Comparison of ENCODE assay signal across 8 cellular contexts in genomic region chr22:20549232-20549841, GRCh38. TPM values are rescaled to one million over a fixed set of nuclear protein-coding genes. Genes with fewer than 3 reads are reported as not detected.
DNase-seq lines count a peak whose midpoint lies in the region; ATAC-seq and TF ChIP-seq lines count a peak whose summit lies in the region.

No MANE protein-coding gene starts in this region.

- DNase-seq in GM23248, result no peak
- peak; percentile 67 for DNase-seq in activated CD4-positive, alpha-beta T cell treated with anti-CD3 and anti-CD28 coated beads for 36 hours
- DNase-seq in effector memory CD4-positive, alpha-beta T cell, result peak; percentile 26 to 60 (median 43)
- DNase-seq in psoas muscle, result peak; percentile 32 to 54
- DNase-seq in MM.1S, result no peak

- peak overlapping the region; percentile 60 for H3K4me3 Mint-ChIP-seq in activated CD4-positive, alpha-beta T cell treated with anti-CD3 and anti-CD28 coated beads for 36 hours

- TF ChIP-seq CTCF in psoas muscle (IDR thresholded peaks at IDR 0.05) (no peak), MM.1S (IDR thresholded peaks at IDR 0.05; ENCODE audit: low read length) (no peak)

- H3K27me3 ChIP-seq in GM23248 (replicated peaks; ENCODE audit: insufficient read depth) (no peaks in the 10 kb centered on the region), psoas muscle (ENCODE audit: insufficient read depth in 3 of 3, low read length in 2 of 3) (no peaks in the 10 kb centered on the region), MM.1S (replicated peaks; ENCODE audit: insufficient read depth, low read length) (no peaks in the 10 kb centered on the region)
- H3K27me3 ChIP-seq in effector memory CD4-positive, alpha-beta T cell (replicated peaks; ENCODE audit: control insufficient read depth, insufficient read depth, low read length, poor library complexity, severe bottlenecking), result no peaks in the 10 kb centered on the region

- H3K4me2 ChIP-seq in GM23248 (ENCODE audit: unreplicated experiment), result no peak overlapping the region
- no peak overlapping the region for H3K4me2 ChIP-seq in MM.1S (ENCODE audit: low read depth, low read length)

- H3K27me3 Mint-ChIP-seq in activated CD4-positive, alpha-beta T cell treated with anti-CD3 and anti-CD28 coated beads for 36 hours, result no peaks in the 10 kb centered on the region

- peak overlapping the region; percentile 99 for H3K27ac Mint-ChIP-seq in activated CD4-positive, alpha-beta T cell treated with anti-CD3 and anti-CD28 coated beads for 36 hours

- H3K27ac ChIP-seq in GM23248 (peak overlapping the region; percentile 95), psoas muscle (peak overlapping the region; percentile 93), MM.1S (ENCODE audit: low read length) (no peak overlapping the region)
- peak overlapping the region; percentile 84 for H3K27ac ChIP-seq in effector memory CD4-positive, alpha-beta T cell (ENCODE audit: insufficient read depth, low read length, poor library complexity, severe bottlenecking)

- H3K9me3 Mint-ChIP-seq in activated CD4-positive, alpha-beta T cell treated with anti-CD3 and anti-CD28 coated beads for 36 hours (ENCODE audit: low read depth), result no peaks in the 10 kb centered on the region

- peaks cover 54% of the 10 kb centered on the region for H3K4me1 ChIP-seq in GM23248 (ENCODE audit: insufficient read depth)
- H3K4me1 ChIP-seq in effector memory CD4-positive, alpha-beta T cell (ENCODE audit: control insufficient read depth, insufficient read depth, low read length, poor library complexity, severe bottlenecking), result peaks cover 67% of the 10 kb centered on the region
- H3K4me1 ChIP-seq in psoas muscle, result peaks cover 87% of the 10 kb centered on the region
- H3K4me1 ChIP-seq in MM.1S (ENCODE audit: low read length), result no peaks in the 10 kb centered on the region

- ATAC-seq in activated CD4-positive, alpha-beta T cell treated with anti-CD3 and anti-CD28 coated beads for 36 hours, result no peak
- ATAC-seq in psoas muscle, result no peak
- ATAC-seq in GM21576 (IDR thresholded peaks at IDR 0.05; ENCODE audit: unreplicated experiment), result no peak
- ATAC-seq in HG03378 (IDR thresholded peaks at IDR 0.05; ENCODE audit: unreplicated experiment), result no peak
- ATAC-seq in GM21723 (IDR thresholded peaks at IDR 0.05; ENCODE audit: unreplicated experiment), result no peak

- H4K20me1 ChIP-seq in GM23248 (ENCODE audit: insufficient read depth), result no peaks in the 10 kb centered on the region
- H4K20me1 ChIP-seq in MM.1S (ENCODE audit: insufficient read depth, low read length), result peaks cover 11% of the 10 kb centered on the region; the same call in 1 of the 2 replicates

- CTCF ChIA-PET in activated CD4-positive, alpha-beta T cell treated with anti-CD3 and anti-CD28 coated beads for 36 hours (lab: Charles Lee), result interaction anchor here (0.5 to 12.2 kb wide), 4 partner anchors 11 to 77 kb away, joined by 3 to 185 read pairs (median 3); no protein-coding TSS in a partner anchor

- H3F3A ChIP-seq in GM23248 (ENCODE audit: insufficient read depth) (peaks cover 67% of the 10 kb centered on the region), MM.1S (ENCODE audit: insufficient read depth, low read length) (no peaks in the 10 kb centered on the region)

- H3K9me3 ChIP-seq in GM23248 (ENCODE audit: low read depth) (no peaks in the 10 kb centered on the region), psoas muscle (no peaks in the 10 kb centered on the region), MM.1S (replicated peaks; ENCODE audit: insufficient read depth, low read length) (no peaks in the 10 kb centered on the region)
- H3K9me3 ChIP-seq in effector memory CD4-positive, alpha-beta T cell (ENCODE audit: control insufficient read depth, low read length), result no peaks in the 10 kb centered on the region

- H3K79me2 ChIP-seq in GM23248 (ENCODE audit: insufficient read depth) (peaks cover 85% of the 10 kb centered on the region), MM.1S (ENCODE audit: low read length) (peaks cover 87% of the 10 kb centered on the region)

- H3K4me1 Mint-ChIP-seq in activated CD4-positive, alpha-beta T cell treated with anti-CD3 and anti-CD28 coated beads for 36 hours, result peaks cover 91% of the 10 kb centered on the region

- POLR2A ChIA-PET in activated CD4-positive, alpha-beta T cell treated with anti-CD3 and anti-CD28 coated beads for 36 hours (lab: Charles Lee), result interaction anchor here (1.0 kb wide), 1 partner anchor 42 kb away, joined by 4 read pairs; the partner anchor contains the start of gene MED15

- H3K36me3 ChIP-seq in GM23248 (ENCODE audit: low read depth) (peaks cover 21% of the 10 kb centered on the region), psoas muscle (ENCODE audit: insufficient read depth in 1 of 2, low read depth in 1 of 2) (peaks cover 0 to 8% of the 10 kb centered on the region in 2 donors), MM.1S (replicated peaks; ENCODE audit: insufficient read depth, low read length) (no peaks in the 10 kb centered on the region)
- H3K36me3 ChIP-seq in effector memory CD4-positive, alpha-beta T cell (ENCODE audit: control insufficient read depth, insufficient read depth, low read length), result peaks cover 23% of the 10 kb centered on the region

- peaks cover 38% of the 10 kb centered on the region for H3K36me3 Mint-ChIP-seq in activated CD4-positive, alpha-beta T cell treated with anti-CD3 and anti-CD28 coated beads for 36 hours (ENCODE audit: low read depth)

- WGBS in GM23248 (ENCODE audit: low coverage in 1 of 2, low lambda C conversion rate in 2 of 2, missing lambda C conversion rate in 2 of 2), 2 experiments, result 86 to 94% methylated on average over 5 to 7 of the region's 7 CpGs
- WGBS in psoas muscle, 3 donors, result 55 to 68% (median 57%) methylated on average over 7 of the region's 7 CpGs

- H3K4me3 ChIP-seq in GM23248 (no peak overlapping the region), psoas muscle (no peak overlapping the region), MM.1S (ENCODE audit: low read length) (no peak overlapping the region)
- peak overlapping the region; percentile 31 for H3K4me3 ChIP-seq in effector memory CD4-positive, alpha-beta T cell (ENCODE audit: insufficient read depth, low read depth, low read length, poor library complexity, severe bottlenecking)

- in situ Hi-C loops in GM23248 (cut with MboI), result no loop called here

- H3K9me2 ChIP-seq in GM23248 (ENCODE audit: insufficient read depth) (no peaks in the 10 kb centered on the region), MM.1S (replicated peaks; ENCODE audit: insufficient read depth, low read length) (no peaks in the 10 kb centered on the region)

- intact Hi-C loops in activated CD4-positive, alpha-beta T cell treated with anti-CD3 and anti-CD28 coated beads for 36 hours (cut with DNase I, micrococcal nuclease), result no loop called here
- intact Hi-C loops in psoas muscle (cut with DNase I), result no loop called here

- H2AFZ ChIP-seq in GM23248 (no peak overlapping the region), MM.1S (ENCODE audit: low read length) (no peak overlapping the region)

- peak overlapping the region; percentile 80; the same call in 1 of the 2 replicates for H3K9ac ChIP-seq in GM23248
- no peak overlapping the region for H3K9ac ChIP-seq in MM.1S (ENCODE audit: low read length)

RNA-seq across cellular contexts. Expression of gene MED15, which starts 41.9 kb away (rescaled TPM):
- total RNA-seq in GM23248 (2014; rRNA removed; shearing (Covaris generic)), result 40.0 and 40.2 TPM in 2 replicates
- polyA plus RNA-seq in GM23248 (2016; fragmentation: Nextera tagmentation; extraction: Ambion mirVana), result 69.4 and 69.7 TPM in 2 replicates
- total RNA-seq in activated CD4-positive, alpha-beta T cell treated with anti-CD3 and anti-CD28 coated beads for 36 hours, result 100 to 1,000 TPM in 1 of 2 experiments, 10 to 100 TPM in 1; 84.4 to 107 TPM
- 10 to 100 TPM; 46.4 to 94.8 (median 73.6) TPM for total RNA-seq in psoas muscle
- polyA plus RNA-seq in psoas muscle, result 10 to 100 TPM; 33.8 to 61.5 (median 41.5) TPM

RNA-seq across cellular contexts. Expression of gene KLHL22, which starts 53.7 kb away (rescaled TPM):
- total RNA-seq in GM23248 (2014; rRNA removed; shearing (Covaris generic)), result 37.7 and 41.3 TPM in 2 replicates
- polyA plus RNA-seq in GM23248 (2016; fragmentation: Nextera tagmentation; extraction: Ambion mirVana) (19.0 and 20.0 TPM in 2 replicates), psoas muscle (10 to 100 TPM in 1 of 3 donors, 1 to 10 TPM in 2; 8.4 to 13.9 (median 9.2) TPM)
- 10 to 100 TPM; 14.1 to 15.2 TPM for total RNA-seq in activated CD4-positive, alpha-beta T cell treated with anti-CD3 and anti-CD28 coated beads for 36 hours
- 10 to 100 TPM; 14.6 to 24.3 (median 16.8) TPM for total RNA-seq in psoas muscle

Comparison
In these comparisons a context has a peak if more than half of its experiments do, and no peak if none do; other contexts are left out.
1. DNase-seq: peak in activated CD4-positive, alpha-beta T cell treated with anti-CD3 and anti-CD28 coated beads for 36 hours (single experiment), effector memory CD4-positive, alpha-beta T cell (3 of 3) and psoas muscle (2 of 2); none in GM23248 (single experiment) and MM.1S (single experiment).